23 cellular contexts compared by ENCODE assay signal in the genomic region with DNA sequence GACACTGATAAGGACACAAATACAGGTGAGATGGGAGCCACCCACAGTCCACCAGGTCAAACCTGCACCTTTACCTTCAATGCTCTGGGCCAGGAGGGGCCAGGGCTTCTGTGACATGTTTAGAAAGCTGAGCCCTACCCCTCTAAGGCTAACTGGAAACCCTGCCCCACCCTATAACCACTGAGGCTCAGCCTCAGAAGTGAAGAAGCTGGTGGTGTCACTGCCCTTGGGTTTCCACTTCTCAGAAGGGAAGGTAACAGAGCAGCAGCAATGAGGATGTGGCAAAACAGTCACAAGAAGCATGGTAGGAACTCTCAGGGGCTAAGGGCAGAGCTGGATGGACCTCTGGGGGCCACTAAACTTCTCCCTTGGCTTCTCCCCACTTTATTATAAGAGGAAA. TPM values are rescaled to one million over a fixed set of nuclear protein-coding genes. Genes with fewer than 3 reads are reported as not detected.
A peak's percentile ranks its signal among the peaks of the same experiment; 100 is the strongest.
DNase-seq lines count a peak whose midpoint lies in the region; ATAC-seq and TF ChIP-seq lines count a peak whose summit lies in the region.
"Had no signal": no experiment of that assay in that cellular context is flagged by ENCODE, and none has a peak within 500 bp of the region (broad histone marks: within the 10 kb centered on the region; RNA-seq: fewer than 3 reads in every experiment).

No MANE protein-coding gene starts in this region.

- intact Hi-C loops in head of caudate nucleus (cut with DNase I), result no loop called here

- peaks cover 85% of the 10 kb centered on the region for H3K4me1 Mint-ChIP-seq in HFFc6 (ENCODE audit: low read depth)
- H3K4me1 Mint-ChIP-seq in T-helper 2 cell treated with Interferon-gamma antibody and Interleukin-4, amounts not matched to agents 5 μg/mL and 100 μg/mL, for 36 hours (ENCODE audit: low read depth), result peaks cover 19% of the 10 kb centered on the region
- H3K4me1 Mint-ChIP-seq in immature natural killer cell, result peaks cover 42 to 64% of the 10 kb centered on the region in 2 donors
- peaks cover 28% of the 10 kb centered on the region for H3K4me1 Mint-ChIP-seq in stimulated activated effector memory CD8-positive, alpha-beta T cell treated with anti-CD3 and anti-CD28 coated beads, Interleukin-12 subunit alpha, Interleukin-12 subunit beta, amount 100 ng/mL, for 72 hours

- no peak for DNase-seq in HFFc6
- no peak for DNase-seq in T-helper 2 cell treated with Interferon-gamma antibody and Interleukin-4, amounts not matched to agents 5 μg/mL and 100 μg/mL, for 36 hours (ENCODE audit: low spot score)
- DNase-seq in immature natural killer cell, result peak; percentile 17 to 38 (median 24)
- no peak for DNase-seq in stimulated activated effector memory CD8-positive, alpha-beta T cell treated with anti-CD3 and anti-CD28 coated beads, Interleukin-12 subunit alpha, Interleukin-12 subunit beta, amount 100 ng/mL, for 72 hours (ENCODE audit: low spot score in 2 of 2)
- DNase-seq in DMS153 (lab: John Stamatoyannopoulos, UW), result no peak
- DNase-seq in stimulated activated CD8-positive, alpha-beta memory T cell treated with anti-CD3 and anti-CD28 coated beads, Interleukin-4, amount 100 ng/mL, for 48 hours, result no peak
- DNase-seq in head of caudate nucleus, result no peak
- DNase-seq: activated CD4-positive, alpha-beta T cell treated with anti-CD3 and anti-CD28 coated beads for 1 hour; activated T-cell treated with anti-CD3 and anti-CD28 coated beads, Interleukin-2, amount 50 U/mL, for 24 hours; adrenal gland; BE2C; islet precursor cell; KBM-7; NCI-H1436 treated with DMSO at 0.1 percent for 48 hours; NCI-H226; occipital lobe; SHP77 treated with DMSO at 0.1 percent for 48 hours; small intestine; stimulated activated naive CD4-positive, alpha-beta T cell treated with Interleukin-2 at 50 U/mL for 16 hours had no signal

- TF ChIP-seq CTCF in HFFc6 (IDR thresholded peaks at IDR 0.05), result no peak

- H3K36me3 Mint-ChIP-seq in HFFc6 (ENCODE audit: low read depth) (peaks cover 39% of the 10 kb centered on the region), immature natural killer cell (peaks cover 0 to 19% (median 0%) of the 10 kb centered on the region in 3 donors)
- H3K36me3 Mint-ChIP-seq in T-helper 2 cell treated with Interferon-gamma antibody and Interleukin-4, amounts not matched to agents 5 μg/mL and 100 μg/mL, for 36 hours (ENCODE audit: low read depth), result no peaks in the 10 kb centered on the region
- H3K36me3 Mint-ChIP-seq in stimulated activated effector memory CD8-positive, alpha-beta T cell treated with anti-CD3 and anti-CD28 coated beads, Interleukin-12 subunit alpha, Interleukin-12 subunit beta, amount 100 ng/mL, for 72 hours, result no peaks in the 10 kb centered on the region

- H3K9me3 Mint-ChIP-seq in HFFc6 (no peaks in the 10 kb centered on the region), immature natural killer cell (no peaks in the 10 kb centered on the region)
- H3K9me3 Mint-ChIP-seq in T-helper 2 cell treated with Interferon-gamma antibody and Interleukin-4, amounts not matched to agents 5 μg/mL and 100 μg/mL, for 36 hours, result no peaks in the 10 kb centered on the region
- H3K9me3 Mint-ChIP-seq in stimulated activated effector memory CD8-positive, alpha-beta T cell treated with anti-CD3 and anti-CD28 coated beads, Interleukin-12 subunit alpha, Interleukin-12 subunit beta, amount 100 ng/mL, for 72 hours, result no peaks in the 10 kb centered on the region
- H3K9me3 Mint-ChIP-seq: activated T-cell treated with anti-CD3 and anti-CD28 coated beads, Interleukin-2, amount 50 U/mL, for 24 hours had no signal

- H3K27me3 Mint-ChIP-seq in HFFc6 (ENCODE audit: insufficient read depth), result peaks cover 4% of the 10 kb centered on the region
- H3K27me3 Mint-ChIP-seq in T-helper 2 cell treated with Interferon-gamma antibody and Interleukin-4, amounts not matched to agents 5 μg/mL and 100 μg/mL, for 36 hours (ENCODE audit: low read depth), result peaks cover 11% of the 10 kb centered on the region
- H3K27me3 Mint-ChIP-seq in immature natural killer cell (ENCODE audit: low read depth in 3 of 3), result peaks cover 0 to 6% (median 5%) of the 10 kb centered on the region in 3 donors

- peak; percentile 71 for ATAC-seq in stimulated activated effector memory CD8-positive, alpha-beta T cell treated with anti-CD3 and anti-CD28 coated beads, Interleukin-12 subunit alpha, Interleukin-12 subunit beta, amount 100 ng/mL, for 72 hours

- H3K4me3 Mint-ChIP-seq in HFFc6, result peak overlapping the region; percentile 22; the same call in 1 of the 2 replicates
- peak overlapping the region; percentile 67 for H3K4me3 Mint-ChIP-seq in T-helper 2 cell treated with Interferon-gamma antibody and Interleukin-4, amounts not matched to agents 5 μg/mL and 100 μg/mL, for 36 hours
- peak overlapping the region; percentile 36 to 85 (median 75) for H3K4me3 Mint-ChIP-seq in immature natural killer cell
- H3K4me3 Mint-ChIP-seq in stimulated activated effector memory CD8-positive, alpha-beta T cell treated with anti-CD3 and anti-CD28 coated beads, Interleukin-12 subunit alpha, Interleukin-12 subunit beta, amount 100 ng/mL, for 72 hours, result peak overlapping the region; percentile 9
- H3K4me3 Mint-ChIP-seq: activated T-cell treated with anti-CD3 and anti-CD28 coated beads, Interleukin-2, amount 50 U/mL, for 24 hours had no signal

- H3K27ac Mint-ChIP-seq in HFFc6, result peak overlapping the region; percentile 68; the same call in 1 of the 2 replicates
- H3K27ac Mint-ChIP-seq in T-helper 2 cell treated with Interferon-gamma antibody and Interleukin-4, amounts not matched to agents 5 μg/mL and 100 μg/mL, for 36 hours, result peak overlapping the region; percentile 91
- H3K27ac Mint-ChIP-seq in immature natural killer cell, result peak overlapping the region; percentile 34 to 86 (median 75)
- peak overlapping the region; percentile 64 for H3K27ac Mint-ChIP-seq in stimulated activated effector memory CD8-positive, alpha-beta T cell treated with anti-CD3 and anti-CD28 coated beads, Interleukin-12 subunit alpha, Interleukin-12 subunit beta, amount 100 ng/mL, for 72 hours
- H3K27ac Mint-ChIP-seq: activated T-cell treated with anti-CD3 and anti-CD28 coated beads, Interleukin-2, amount 50 U/mL, for 24 hours had no signal

RNA-seq across cellular contexts. Expression of gene PDGFRB, which starts 6.0 kb away (rescaled TPM):
- total RNA-seq in HFFc6 (2021; fragmentation: NEBNext Ultra II Directional; extraction: Animal tissue kit (Norgen Biotek cat#: 25700)), result 100 to 1,000 TPM; 137 to 208 (median 180) TPM
- 10 to 100 TPM in 1 of 3 donors, 1 to 10 TPM in 2; 6.4 to 18.9 (median 7.1) TPM for polyA plus RNA-seq in immature natural killer cell

RNA-seq across cellular contexts. Expression of gene CDX1, which starts 17.0 kb away (rescaled TPM):
- total RNA-seq in HFFc6 (2021; fragmentation: NEBNext Ultra II Directional; extraction: Animal tissue kit (Norgen Biotek cat#: 25700)), result under 1 TPM in 1 of 6 experiments, not detected in 5; 0.11 TPM
- polyA plus RNA-seq in immature natural killer cell, result not detected
- total RNA-seq: cerebellum, endothelial cell of umbilical vein, glomerular endothelial cell, mononuclear cell, occipital lobe had no signal
- polyA plus RNA-seq: endothelial cell of umbilical vein had no signal

RNA-seq across cellular contexts. Expression of gene SLC6A7, which starts 40.2 kb away (rescaled TPM):
- not detected for total RNA-seq in HFFc6 (2021; fragmentation: NEBNext Ultra II Directional; extraction: Animal tissue kit (Norgen Biotek cat#: 25700))
- polyA plus RNA-seq in immature natural killer cell, result not detected
- total RNA-seq: adrenal gland, endothelial cell of umbilical vein, glomerular endothelial cell had no signal
- polyA plus RNA-seq: adrenal gland, endothelial cell of umbilical vein had no signal

Comparison
In these comparisons a context has a peak if more than half of its experiments do, and no peak if none do; other contexts are left out.
1. DNase-seq: peak in immature natural killer cell (3 of 3); none in HFFc6 (single experiment), T-helper 2 cell treated with Interferon-gamma antibody and Interleukin-4, amounts not matched to agents 5 μg/mL and 100 μg/mL, for 36 hours (single experiment), stimulated activated effector memory CD8-positive, alpha-beta T cell treated with anti-CD3 and anti-CD28 coated beads, Interleukin-12 subunit alpha, Interleukin-12 subunit beta, amount 100 ng/mL, for 72 hours (0 of 2), DMS153 (single experiment), stimulated activated CD8-positive, alpha-beta memory T cell treated with anti-CD3 and anti-CD28 coated beads, Interleukin-4, amount 100 ng/mL, for 48 hours (single experiment) and head of caudate nucleus (0 of 42).
2. H3K4me3 Mint-ChIP-seq: peak in every context shown above with its lines; median percentile 75 in immature natural killer cell; 67 in T-helper 2 cell treated with Interferon-gamma antibody and Interleukin-4, amounts not matched to agents 5 μg/mL and 100 μg/mL, for 36 hours; 22 in HFFc6; 9 in stimulated activated effector memory CD8-positive, alpha-beta T cell treated with anti-CD3 and anti-CD28 coated beads, Interleukin-12 subunit alpha, Interleukin-12 subunit beta, amount 100 ng/mL, for 72 hours.
3. Peak in every context shown above with its lines, with median percentiles within 50 percentile points of each other: H3K27ac Mint-ChIP-seq.